1 cellular context compared by ENCODE assay signal in the genomic region with DNA sequence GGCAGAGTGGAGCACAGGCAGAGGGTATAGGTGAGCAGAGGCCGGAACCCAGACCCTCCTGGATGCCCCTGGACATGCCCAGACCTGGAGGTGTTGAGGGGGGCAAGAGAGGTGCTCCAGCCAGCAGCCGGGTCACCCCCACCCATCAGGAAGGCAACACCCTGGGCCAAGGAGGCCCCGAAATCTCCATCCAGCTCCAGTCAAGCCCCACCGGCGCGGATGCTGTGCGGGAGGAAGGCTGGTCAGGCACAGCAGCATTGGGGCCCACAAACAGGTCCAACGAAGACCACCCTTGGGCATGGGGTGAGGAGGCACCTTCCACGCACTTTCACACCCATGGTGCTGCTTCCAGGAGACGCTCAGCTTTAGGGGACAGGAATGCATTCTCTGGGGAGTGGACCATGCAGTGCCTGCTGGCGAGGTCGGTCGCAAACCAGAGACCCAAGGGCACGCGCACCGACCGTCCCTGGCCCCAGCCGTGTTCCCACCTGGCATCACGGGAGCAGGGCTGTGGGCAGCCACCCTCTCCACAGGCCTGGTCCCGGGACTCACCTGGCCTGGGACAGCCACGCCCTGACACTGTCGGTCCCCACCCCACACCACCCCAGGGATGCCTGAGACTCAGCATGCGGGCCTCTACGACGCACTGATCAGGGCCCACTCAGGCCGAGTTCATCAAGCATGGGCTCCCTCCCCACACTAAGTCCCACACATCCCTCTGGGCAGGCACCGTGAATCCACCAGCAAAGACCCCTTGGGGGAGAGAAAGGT.
TF ChIP-seq lines count a peak whose summit lies in the region.

No MANE protein-coding gene starts in this region.

TF ChIP-seq in H1, 55 proteins besides CTCF, POLR2A, EP300 and RAD21 (continued from another document):
- no peak for TF ChIP-seq MAX (IDR thresholded peaks at IDR 0.05)
- no peak for TF ChIP-seq CBX5 (IDR thresholded peaks at IDR 0.05; ENCODE audit: low read depth, low read length)
- TF ChIP-seq KDM4A (IDR thresholded peaks at IDR 0.05; ENCODE audit: low read depth, low read length, severe bottlenecking), result no peak
- TF ChIP-seq CTBP2 (IDR thresholded peaks at IDR 0.05; ENCODE audit: borderline replicate concordance, insufficient read depth, insufficient read length, low read length), result no peak
- TF ChIP-seq TAF1 (IDR thresholded peaks at IDR 0.05; ENCODE audit: low read depth, low read length), result no peak
- TF ChIP-seq ATF2 (IDR thresholded peaks at IDR 0.05; ENCODE audit: low read length), result no peak
- TF ChIP-seq BRCA1 (IDR thresholded peaks at IDR 0.05; ENCODE audit: low read depth, low read length), result no peak
- no peak for TF ChIP-seq E2F6 (IDR thresholded peaks at IDR 0.05)
- no peak for TF ChIP-seq JUN (IDR thresholded peaks at IDR 0.05; ENCODE audit: low read depth, low read length)
- TF ChIP-seq BACH1 (IDR thresholded peaks at IDR 0.05; ENCODE audit: low read length), result no peak
- no peak for TF ChIP-seq NANOG (IDR thresholded peaks at IDR 0.05; ENCODE audit: insufficient read depth, low read depth, low read length, poor library complexity, severe bottlenecking)
- TF ChIP-seq MAFK (IDR thresholded peaks at IDR 0.05; ENCODE audit: low read depth, low read length), result no peak
- no peak for TF ChIP-seq CEBPB (IDR thresholded peaks at IDR 0.05; ENCODE audit: low read depth, low read length)
